Comparison of ENCODE assay signal across 1 cellular context in the genomic region with DNA sequence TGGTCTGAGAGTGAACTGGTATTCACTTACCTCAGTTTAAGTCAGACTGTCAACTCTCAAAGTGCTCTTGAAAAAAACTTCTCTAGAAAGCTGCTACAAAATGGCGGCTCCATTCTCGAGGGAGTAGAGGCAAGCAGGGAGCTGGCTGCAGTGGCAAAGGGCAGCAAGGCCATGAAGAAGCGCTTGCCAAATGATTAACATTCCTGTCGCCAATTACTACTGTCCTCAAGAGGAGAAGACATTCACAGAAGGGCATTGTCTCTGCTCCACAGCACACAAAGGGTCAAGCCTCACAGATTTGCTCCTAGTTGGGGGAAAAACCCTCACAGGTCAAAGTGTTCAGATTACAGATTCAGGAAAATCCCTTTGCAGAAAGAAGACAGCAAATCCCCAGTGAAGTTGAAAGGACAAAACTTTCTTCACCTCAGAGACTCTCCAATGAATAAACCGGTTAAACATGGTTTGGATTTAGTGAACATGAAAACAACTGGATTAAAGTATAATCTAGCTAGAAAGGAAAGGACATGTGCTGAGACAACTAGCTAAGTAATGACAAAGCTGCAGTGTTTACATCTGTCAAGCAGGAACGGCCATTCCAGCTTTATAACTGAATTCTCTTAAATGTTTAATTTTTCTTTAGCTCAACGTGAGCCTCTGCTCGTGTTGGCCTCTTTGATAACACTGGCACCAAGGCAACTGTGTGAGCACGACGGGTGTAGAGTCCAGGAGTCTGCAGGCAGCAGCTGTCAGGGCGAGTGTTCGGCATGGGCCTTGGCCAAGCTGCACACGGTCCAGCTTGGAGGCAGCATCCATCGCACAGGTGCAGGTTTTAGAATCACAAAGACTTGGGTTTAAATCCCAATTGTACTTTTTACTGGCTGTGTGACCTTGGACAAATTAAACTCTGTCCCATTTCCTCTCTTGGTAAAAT.
TF ChIP-seq lines count a peak whose summit lies in the region.

No MANE protein-coding gene starts in this region.

TF ChIP-seq in HepG2, 621 proteins besides CTCF, POLR2A, EP300 and RAD21 (continues in another document):
- TF ChIP-seq ZFY (CRISPR knock-in tag; IDR thresholded peaks at IDR 0.05) = peak; percentile 33; the same call in 1 of the 2 replicates
- no peak for TF ChIP-seq KDM4B (CRISPR knock-in tag; IDR thresholded peaks at IDR 0.05)
- peak; percentile 14; the same call in 1 of the 2 replicates for TF ChIP-seq ZNF644 (CRISPR knock-in tag; IDR thresholded peaks at IDR 0.05; ENCODE audit: low read depth)
- no peak for TF ChIP-seq NRL (CRISPR knock-in tag; IDR thresholded peaks at IDR 0.05; ENCODE audit: borderline replicate concordance)
- TF ChIP-seq ZNF274 (CRISPR knock-in tag; IDR thresholded peaks at IDR 0.05) = no peak
- no peak for TF ChIP-seq ZNF354B (CRISPR knock-in tag; IDR thresholded peaks at IDR 0.05)
- no peak for TF ChIP-seq POGK (CRISPR knock-in tag; conservative IDR thresholded peaks at IDR 0.05)
- TF ChIP-seq RELA (CRISPR knock-in tag; IDR thresholded peaks at IDR 0.05) = peak; percentile 94; the same call in 1 of the 2 replicates
- TF ChIP-seq ZBTB42 (CRISPR knock-in tag; IDR thresholded peaks at IDR 0.05) = no peak
- peak; percentile 93 for TF ChIP-seq ZNF652 (CRISPR knock-in tag; IDR thresholded peaks at IDR 0.05; ENCODE audit: borderline replicate concordance, low read depth)
- TF ChIP-seq ATF5 (CRISPR knock-in tag; IDR thresholded peaks at IDR 0.05; ENCODE audit: low read depth) = no peak
- peak; percentile 37; the same call in 1 of the 2 replicates for TF ChIP-seq HOXA3 (CRISPR knock-in tag; IDR thresholded peaks at IDR 0.05)
- TF ChIP-seq ZSCAN25 (CRISPR knock-in tag; IDR thresholded peaks at IDR 0.05) = no peak
- no peak for TF ChIP-seq ATAD3A (CRISPR knock-in tag; IDR thresholded peaks at IDR 0.05)
- 0 out of 2 replicates have a peak, but pooled peaks have one; percentile 33 for TF ChIP-seq ZMYM4 (CRISPR knock-in tag; IDR thresholded peaks at IDR 0.05)
- 0 out of 2 replicates have a peak, but pooled peaks have one; percentile 31 for TF ChIP-seq ZBTB34 (CRISPR knock-in tag; IDR thresholded peaks at IDR 0.05)
- no peak for TF ChIP-seq ZNF510 (CRISPR knock-in tag; IDR thresholded peaks at IDR 0.05; ENCODE audit: low read depth)
- TF ChIP-seq ZNF687 (CRISPR knock-in tag; IDR thresholded peaks at IDR 0.05) = peak; percentile 77
- TF ChIP-seq ZFX (CRISPR knock-in tag; IDR thresholded peaks at IDR 0.05; ENCODE audit: low read depth) = peak; percentile 37; the same call in 1 of the 2 replicates
- TF ChIP-seq DZIP1 (CRISPR knock-in tag; IDR thresholded peaks at IDR 0.05) = no peak
- TF ChIP-seq HMGA1 (CRISPR knock-in tag; conservative IDR thresholded peaks at IDR 0.05) = no peak
- no peak for TF ChIP-seq ZNF235 (CRISPR knock-in tag; IDR thresholded peaks at IDR 0.05; ENCODE audit: borderline replicate concordance)
- TF ChIP-seq YY1 (IDR thresholded peaks at IDR 0.05; ENCODE audit: insufficient read depth, insufficient replicate concordance, low read depth, low read length) = peak; percentile 79
- peak; percentile 16; the same call in 1 of the 2 replicates for TF ChIP-seq BCL6 (CRISPR knock-in tag; IDR thresholded peaks at IDR 0.05)
- TF ChIP-seq, protein P1, sequence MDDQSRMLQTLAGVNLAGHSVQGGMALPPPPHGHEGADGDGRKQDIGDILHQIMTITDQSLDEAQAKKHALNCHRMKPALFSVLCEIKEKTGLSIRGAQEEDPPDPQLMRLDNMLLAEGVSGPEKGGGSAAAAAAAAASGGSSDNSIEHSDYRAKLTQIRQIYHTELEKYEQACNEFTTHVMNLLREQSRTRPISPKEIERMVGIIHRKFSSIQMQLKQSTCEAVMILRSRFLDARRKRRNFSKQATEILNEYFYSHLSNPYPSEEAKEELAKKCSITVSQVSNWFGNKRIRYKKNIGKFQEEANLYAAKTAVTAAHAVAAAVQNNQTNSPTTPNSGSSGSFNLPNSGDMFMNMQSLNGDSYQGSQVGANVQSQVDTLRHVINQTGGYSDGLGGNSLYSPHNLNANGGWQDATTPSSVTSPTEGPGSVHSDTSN (CRISPR knock-in tag; IDR thresholded peaks at IDR 0.05; ENCODE audit: borderline replicate concordance) = no peak
- TF ChIP-seq ZBTB3 (CRISPR knock-in tag; IDR thresholded peaks at IDR 0.05; ENCODE audit: borderline replicate concordance, low read depth) = no peak
- TF ChIP-seq ZNF792 (CRISPR knock-in tag; IDR thresholded peaks at IDR 0.05) = no peak
- peak; percentile 28; the same call in 1 of the 2 replicates for TF ChIP-seq SALL1 (CRISPR knock-in tag; IDR thresholded peaks at IDR 0.05)
- TF ChIP-seq ZNF292 (CRISPR knock-in tag; IDR thresholded peaks at IDR 0.05; ENCODE audit: borderline replicate concordance, low read depth) = peak; percentile 45; the same call in 1 of the 2 replicates
- peak; percentile 28; the same call in 1 of the 2 replicates for TF ChIP-seq HNF4A (CRISPR knock-in tag; IDR thresholded peaks at IDR 0.05)
- no peak for TF ChIP-seq SOX13 (IDR thresholded peaks at IDR 0.05)
- 0 out of 4 replicates have a peak, but pooled peaks of 1 of the 2 experiments have one; percentile 33 for TF ChIP-seq SOX13 (CRISPR knock-in tag; conservative IDR thresholded peaks at IDR 0.05 in 1 of 2, IDR thresholded peaks at IDR 0.05 in 1 of 2)
- TF ChIP-seq POGZ (CRISPR knock-in tag; IDR thresholded peaks at IDR 0.05) = 0 out of 2 replicates have a peak, but pooled peaks have one; percentile 13
- no peak for TF ChIP-seq SMARCC2 (IDR thresholded peaks at IDR 0.05)
- TF ChIP-seq KAT8 (CRISPR knock-in tag; IDR thresholded peaks at IDR 0.05) = no peak
- no peak for TF ChIP-seq STAG1 (CRISPR knock-in tag; IDR thresholded peaks at IDR 0.05)
- TF ChIP-seq, protein P2, sequence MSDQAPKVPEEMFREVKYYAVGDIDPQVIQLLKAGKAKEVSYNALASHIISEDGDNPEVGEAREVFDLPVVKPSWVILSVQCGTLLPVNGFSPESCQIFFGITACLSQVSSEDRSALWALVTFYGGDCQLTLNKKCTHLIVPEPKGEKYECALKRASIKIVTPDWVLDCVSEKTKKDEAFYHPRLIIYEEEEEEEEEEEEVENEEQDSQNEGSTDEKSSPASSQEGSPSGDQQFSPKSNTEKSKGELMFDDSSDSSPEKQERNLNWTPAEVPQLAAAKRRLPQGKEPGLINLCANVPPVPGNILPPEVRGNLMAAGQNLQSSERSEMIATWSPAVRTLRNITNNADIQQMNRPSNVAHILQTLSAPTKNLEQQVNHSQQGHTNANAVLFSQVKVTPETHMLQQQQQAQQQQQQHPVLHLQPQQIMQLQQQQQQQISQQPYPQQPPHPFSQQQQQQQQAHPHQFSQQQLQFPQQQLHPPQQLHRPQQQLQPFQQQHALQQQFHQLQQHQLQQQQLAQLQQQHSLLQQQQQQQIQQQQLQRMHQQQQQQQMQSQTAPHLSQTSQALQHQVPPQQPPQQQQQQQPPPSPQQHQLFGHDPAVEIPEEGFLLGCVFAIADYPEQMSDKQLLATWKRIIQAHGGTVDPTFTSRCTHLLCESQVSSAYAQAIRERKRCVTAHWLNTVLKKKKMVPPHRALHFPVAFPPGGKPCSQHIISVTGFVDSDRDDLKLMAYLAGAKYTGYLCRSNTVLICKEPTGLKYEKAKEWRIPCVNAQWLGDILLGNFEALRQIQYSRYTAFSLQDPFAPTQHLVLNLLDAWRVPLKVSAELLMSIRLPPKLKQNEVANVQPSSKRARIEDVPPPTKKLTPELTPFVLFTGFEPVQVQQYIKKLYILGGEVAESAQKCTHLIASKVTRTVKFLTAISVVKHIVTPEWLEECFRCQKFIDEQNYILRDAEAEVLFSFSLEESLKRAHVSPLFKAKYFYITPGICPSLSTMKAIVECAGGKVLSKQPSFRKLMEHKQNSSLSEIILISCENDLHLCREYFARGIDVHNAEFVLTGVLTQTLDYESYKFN (CRISPR knock-in tag; conservative IDR thresholded peaks at IDR 0.05) = no peak
- no peak for TF ChIP-seq FOXK1 (CRISPR knock-in tag; IDR thresholded peaks at IDR 0.05; ENCODE audit: borderline replicate concordance, low read depth)
- no peak for TF ChIP-seq PBX2 (CRISPR knock-in tag; IDR thresholded peaks at IDR 0.05)
